Comparison of ENCODE assay signal across 8 cellular contexts in genomic region chrX:47093248-47093647, GRCh38. TPM values are rescaled to one million over a fixed set of nuclear protein-coding genes. Genes with fewer than 3 reads are reported as not detected.
A peak's percentile ranks its signal among the peaks of the same experiment; 100 is the strongest.
DNase-seq lines count a peak whose midpoint lies in the region; ATAC-seq, FAIRE-seq and TF ChIP-seq lines count a peak whose summit lies in the region.

No MANE protein-coding gene starts in this region.

- H3F3A ChIP-seq in Loucy (ENCODE audit: low read depth) = no peaks in the 10 kb centered on the region

- no TSS peak for BruUV-seq in HepG2 (replicated peaks; lab: Mats Ljungman, UMichigan)

- H3K9me3 ChIP-seq in Loucy (ENCODE audit: insufficient read depth, low read depth, low read length) (no peaks in the 10 kb centered on the region), HepG2 (ENCODE audit: low read length) (no peaks in the 10 kb centered on the region)

- no peak overlapping the region for H3K4me2 ChIP-seq in Loucy (ENCODE audit: low read depth, low read length, poor library complexity, severe bottlenecking)
- H3K4me2 ChIP-seq in HepG2 (ENCODE audit: low read depth, low read length) = no peak overlapping the region

- no peak for TF ChIP-seq RAD21 in HepG2 (CRISPR knock-in tag; IDR thresholded peaks at IDR 0.05)

- H4K20me1 ChIP-seq in Loucy (ENCODE audit: insufficient read depth, low read length, poor library complexity, severe bottlenecking) (no peaks in the 10 kb centered on the region), HepG2 (ENCODE audit: insufficient read depth, low read length) (no peaks in the 10 kb centered on the region)

- peak; percentile 15 for DNase-seq in NCI-H146 (lab: John Stamatoyannopoulos, UW)
- no peak for DNase-seq in NCI-H146 treated with DMSO at 0.1 percent for 48 hours (lab: John Stamatoyannopoulos, UW; ENCODE audit: unreplicated experiment)
- DNase-seq in amniotic epithelial cell (ENCODE audit: low read depth) = peak; percentile 36
- no peak for DNase-seq in HepG2 (ENCODE audit: low spot score)
- DNase-seq in stimulated activated CD4-positive, alpha-beta T cell treated with anti-CD3 and anti-CD28 coated beads, Interleukin-1b, Interleukin-23, amount 100 ng/mL, for 48 hours = no peak

- TF ChIP-seq CTCF in Loucy (conservative IDR thresholded peaks at IDR 0.05; ENCODE audit: low read length) (peak; percentile 56), HepG2 (CRISPR knock-in tag; IDR thresholded peaks at IDR 0.05) (peak; percentile 47)

- H3K27ac ChIP-seq in HepG2 (ENCODE audit: extremely low read length, insufficient read depth, low read length) = no peak overlapping the region

- H2AFZ ChIP-seq in Loucy (ENCODE audit: low read length) = no peak overlapping the region
- no peak overlapping the region for H2AFZ ChIP-seq in HepG2 (ENCODE audit: low read length)

- ATAC-seq in HepG2 = no peak
- no peak for ATAC-seq in GM21737 (IDR thresholded peaks at IDR 0.05; ENCODE audit: unreplicated experiment)
- no peak for ATAC-seq in HG03378 (IDR thresholded peaks at IDR 0.05; ENCODE audit: unreplicated experiment)

- no peaks in the 10 kb centered on the region for H3K27me3 ChIP-seq in Loucy (ENCODE audit: insufficient read depth, low read length, poor library complexity, severe bottlenecking)
- no peaks in the 10 kb centered on the region for H3K27me3 ChIP-seq in HepG2 (ENCODE audit: control insufficient read depth in 1 of 2, insufficient read depth in 2 of 2, low read length in 2 of 2)

- TF ChIP-seq EP300 in HepG2 (IDR thresholded peaks at IDR 0.05; ENCODE audit: low read depth in 2 of 2, low read length in 2 of 2) (no peak), HepG2 (CRISPR knock-in tag; IDR thresholded peaks at IDR 0.05; ENCODE audit: borderline replicate concordance) (no peak)

- in situ Hi-C loops in HepG2 (cut with HindIII; ENCODE audit: extremely low pct_ligation_motif_present, low pct_unique_long_range_greater_than_20kb) = loop anchor here (5.0 kb wide), 1 partner anchor 181 kb away; the partner anchor contains the start of gene JADE3

- no peaks in the 10 kb centered on the region for H3K9me2 ChIP-seq in Loucy (replicated peaks; ENCODE audit: low read depth, low read length)

- CTCF ChIA-PET in HepG2 (lab: Yijun Ruan, JAX; ENCODE audit: low intra/inter-chr PET ratio, low total read pairs) = interaction anchor here (1.1 to 1.8 kb wide), 4 partner anchors 19 to 189 kb away, joined by 3 to 9 read pairs (median 4); no protein-coding TSS in a partner anchor

- no peak overlapping the region for H3K9ac ChIP-seq in Loucy (ENCODE audit: low read depth, low read length, poor library complexity, severe bottlenecking)
- H3K9ac ChIP-seq in HepG2 (ENCODE audit: insufficient read depth, low read depth, low read length) = no peak overlapping the region

- H3K79me2 ChIP-seq in Loucy (ENCODE audit: insufficient read depth, low read length) = no peaks in the 10 kb centered on the region
- no peaks in the 10 kb centered on the region for H3K79me2 ChIP-seq in HepG2 (ENCODE audit: insufficient read depth, low read length)

- intact Hi-C loops in HepG2 (cut with micrococcal nuclease; ENCODE audit: unreplicated experiment) = loop anchor here (5.0 kb wide), 1 partner anchor 61 kb away; no protein-coding TSS in a partner anchor

- peak; percentile 51 for FAIRE-seq in HepG2 (lab: Jason Lieb, UNC)

- POLR2A ChIA-PET in HepG2 (lab: Yijun Ruan, JAX) = no interaction called here

- TF ChIP-seq POLR2A in HepG2 (IDR thresholded peaks at IDR 0.05; ENCODE audit: insufficient read depth in 1 of 2, low read depth in 2 of 2, low read length in 2 of 2) = no peak

- H3K4me1 ChIP-seq in Loucy (ENCODE audit: insufficient read depth, low read length, poor library complexity, severe bottlenecking) (no peaks in the 10 kb centered on the region), HepG2 (ENCODE audit: insufficient read depth, low read length) (peaks cover 27% of the 10 kb centered on the region)

- WGBS in HepG2 (ENCODE audit: low lambda C conversion rate) = 33% methylated on average over 1 of the region's 1 CpG

- H3K36me3 ChIP-seq in Loucy (ENCODE audit: insufficient read depth, low read length) (no peaks in the 10 kb centered on the region), HepG2 (replicated peaks in 1 of 2; ENCODE audit: control insufficient read depth in 1 of 2, insufficient read depth in 2 of 2, low read length in 2 of 2) (peaks cover 1 to 12% of the 10 kb centered on the region in 2 experiments; a peak in 1 of 5 replicates)

- H3K4me3 ChIP-seq in Loucy (ENCODE audit: low read length, poor library complexity, severe bottlenecking) (no peak overlapping the region), HepG2 (replicated peaks in 1 of 3; ENCODE audit: insufficient read depth in 1 of 3, low read depth in 2 of 3, low read length in 3 of 3) (no peak overlapping the region)

RNA-seq across cellular contexts. Expression of gene RGN, which starts 15.0 kb away (rescaled TPM):
- 74.4 and 76.6 TPM in 2 replicates for total RNA-seq in HepG2 (2016; rRNA removed; fragmentation: Illumina TruSeq; extraction: Trizol)
- total RNA-seq in HepG2 (2016; cell fraction: cytosol; rRNA removed; fragmentation: Illumina TruSeq; extraction: Trizol; ENCODE audit: low read depth) = 27.5 and 29.9 TPM in 2 replicates
- total RNA-seq in HepG2 (2016; cell fraction: insoluble cytoplasmic fraction; rRNA removed; fragmentation: Illumina TruSeq; extraction: Trizol) = 75.2 and 81.2 TPM in 2 replicates
- 43.9 and 52.1 TPM in 2 replicates for total RNA-seq in HepG2 (2016; cell fraction: membrane; rRNA removed; fragmentation: Illumina TruSeq; extraction: Trizol)
- 32.9 and 41.3 TPM in 2 replicates for total RNA-seq in HepG2 (2016; cell fraction: nucleus; rRNA removed; fragmentation: Illumina TruSeq; extraction: Trizol)
- polyA plus RNA-seq in HepG2 (2011; rRNA removed) = 19.6 and 22.5 TPM in 2 replicates
- 15.8 and 21.6 TPM in 2 replicates for polyA plus RNA-seq in HepG2 (2011; cell fraction: cytosol; rRNA removed)
- polyA plus RNA-seq in HepG2 (2011; cell fraction: nucleus; rRNA removed) = 10.3 and 12.8 TPM in 2 replicates
- polyA plus RNA-seq in HepG2 (2012) = 49.9 and 66.2 TPM in 2 replicates
- polyA plus RNA-seq in HepG2 (2016; cell fraction: cytosol; fragmentation: Illumina TruSeq; extraction: Trizol; ENCODE audit: low read depth) = 23.1 and 30.2 TPM in 2 replicates
- polyA plus RNA-seq in HepG2 (2016; cell fraction: insoluble cytoplasmic fraction; fragmentation: Illumina TruSeq; extraction: Trizol; ENCODE audit: low read depth) = 66.9 and 75.7 TPM in 2 replicates
- 30.1 and 37.0 TPM in 2 replicates for polyA plus RNA-seq in HepG2 (2016; cell fraction: membrane; fragmentation: Illumina TruSeq; extraction: Trizol; ENCODE audit: low read depth)
- polyA plus RNA-seq in HepG2 (2016; cell fraction: nucleus; fragmentation: Illumina TruSeq; extraction: Trizol; ENCODE audit: insufficient read depth, low read depth) = 47.7 and 61.6 TPM in 2 replicates
- polyA minus RNA-seq in HepG2 (2011; rRNA and poly(A)+ RNA removed; ENCODE audit: low replicate concordance) = 0.23 and 11.7 TPM in 2 replicates
- 10.6 and 12.0 TPM in 2 replicates for polyA minus RNA-seq in HepG2 (2011; cell fraction: cytosol; rRNA and poly(A)+ RNA removed)
- 17.1 and 24.1 TPM in 2 replicates for polyA minus RNA-seq in HepG2 (2011; cell fraction: nucleus; rRNA and poly(A)+ RNA removed)

RNA-seq across cellular contexts. Expression of gene NDUFB11, which starts 51.3 kb away (rescaled TPM):
- total RNA-seq in HepG2 (2016; rRNA removed; fragmentation: Illumina TruSeq; extraction: Trizol) = 94.8 and 100 TPM in 2 replicates
- total RNA-seq in HepG2 (2016; cell fraction: cytosol; rRNA removed; fragmentation: Illumina TruSeq; extraction: Trizol; ENCODE audit: low read depth) = 63.5 and 69.5 TPM in 2 replicates
- 101 and 102 TPM in 2 replicates for total RNA-seq in HepG2 (2016; cell fraction: insoluble cytoplasmic fraction; rRNA removed; fragmentation: Illumina TruSeq; extraction: Trizol)
- total RNA-seq in HepG2 (2016; cell fraction: membrane; rRNA removed; fragmentation: Illumina TruSeq; extraction: Trizol) = 56.7 and 63.8 TPM in 2 replicates
- total RNA-seq in HepG2 (2016; cell fraction: nucleus; rRNA removed; fragmentation: Illumina TruSeq; extraction: Trizol) = 50.3 and 51.3 TPM in 2 replicates
- 46.6 and 53.9 TPM in 2 replicates for polyA plus RNA-seq in HepG2 (2011; rRNA removed)
- polyA plus RNA-seq in HepG2 (2011; cell fraction: cytosol; rRNA removed) = 62.7 and 82.8 TPM in 2 replicates
- polyA plus RNA-seq in HepG2 (2011; cell fraction: nucleus; rRNA removed) = 23.0 and 26.5 TPM in 2 replicates
- polyA plus RNA-seq in HepG2 (2012) = 42.6 and 54.4 TPM in 2 replicates
- polyA plus RNA-seq in HepG2 (2016; cell fraction: cytosol; fragmentation: Illumina TruSeq; extraction: Trizol; ENCODE audit: low read depth) = 79.8 and 82.5 TPM in 2 replicates
- polyA plus RNA-seq in HepG2 (2016; cell fraction: insoluble cytoplasmic fraction; fragmentation: Illumina TruSeq; extraction: Trizol; ENCODE audit: low read depth) = 92.6 and 96.5 TPM in 2 replicates
- polyA plus RNA-seq in HepG2 (2016; cell fraction: membrane; fragmentation: Illumina TruSeq; extraction: Trizol; ENCODE audit: low read depth) = 57.9 and 58.0 TPM in 2 replicates
- 81.9 and 89.2 TPM in 2 replicates for polyA plus RNA-seq in HepG2 (2016; cell fraction: nucleus; fragmentation: Illumina TruSeq; extraction: Trizol; ENCODE audit: insufficient read depth, low read depth)
- 77.2 and 279 TPM in 2 replicates for polyA minus RNA-seq in HepG2 (2011; rRNA and poly(A)+ RNA removed; ENCODE audit: low replicate concordance)
- 29.8 and 30.6 TPM in 2 replicates for polyA minus RNA-seq in HepG2 (2011; cell fraction: cytosol; rRNA and poly(A)+ RNA removed)
- polyA minus RNA-seq in HepG2 (2011; cell fraction: nucleus; rRNA and poly(A)+ RNA removed) = 7.1 and 9.5 TPM in 2 replicates

RNA-seq across cellular contexts. Expression of gene RBM10, which starts 51.8 kb away (rescaled TPM):
- 41.6 and 43.1 TPM in 2 replicates for total RNA-seq in HepG2 (2016; rRNA removed; fragmentation: Illumina TruSeq; extraction: Trizol)
- 3.1 and 4.0 TPM in 2 replicates for total RNA-seq in HepG2 (2016; cell fraction: cytosol; rRNA removed; fragmentation: Illumina TruSeq; extraction: Trizol; ENCODE audit: low read depth)
- 35.5 and 44.5 TPM in 2 replicates for total RNA-seq in HepG2 (2016; cell fraction: insoluble cytoplasmic fraction; rRNA removed; fragmentation: Illumina TruSeq; extraction: Trizol)
- 12.2 and 12.8 TPM in 2 replicates for total RNA-seq in HepG2 (2016; cell fraction: membrane; rRNA removed; fragmentation: Illumina TruSeq; extraction: Trizol)
- 22.5 and 26.2 TPM in 2 replicates for total RNA-seq in HepG2 (2016; cell fraction: nucleus; rRNA removed; fragmentation: Illumina TruSeq; extraction: Trizol)
- polyA plus RNA-seq in HepG2 (2011; rRNA removed) = 15.8 and 15.9 TPM in 2 replicates
- polyA plus RNA-seq in HepG2 (2011; cell fraction: cytosol; rRNA removed) = 10.4 and 16.9 TPM in 2 replicates
- 45.1 and 59.0 TPM in 2 replicates for polyA plus RNA-seq in HepG2 (2011; cell fraction: nucleus; rRNA removed)
- polyA plus RNA-seq in HepG2 (2012) = 14.1 and 15.9 TPM in 2 replicates
- polyA plus RNA-seq in HepG2 (2016; cell fraction: cytosol; fragmentation: Illumina TruSeq; extraction: Trizol; ENCODE audit: low read depth) = 2.7 and 3.4 TPM in 2 replicates
- 29.5 and 39.2 TPM in 2 replicates for polyA plus RNA-seq in HepG2 (2016; cell fraction: insoluble cytoplasmic fraction; fragmentation: Illumina TruSeq; extraction: Trizol; ENCODE audit: low read depth)
- 6.9 and 7.3 TPM in 2 replicates for polyA plus RNA-seq in HepG2 (2016; cell fraction: membrane; fragmentation: Illumina TruSeq; extraction: Trizol; ENCODE audit: low read depth)
- 49.1 and 54.4 TPM in 2 replicates for polyA plus RNA-seq in HepG2 (2016; cell fraction: nucleus; fragmentation: Illumina TruSeq; extraction: Trizol; ENCODE audit: insufficient read depth, low read depth)
- 24.6 and 41.4 TPM in 2 replicates for polyA minus RNA-seq in HepG2 (2011; rRNA and poly(A)+ RNA removed; ENCODE audit: low replicate concordance)
- polyA minus RNA-seq in HepG2 (2011; cell fraction: cytosol; rRNA and poly(A)+ RNA removed) = 10.8 and 15.2 TPM in 2 replicates
- polyA minus RNA-seq in HepG2 (2011; cell fraction: nucleus; rRNA and poly(A)+ RNA removed) = 9.4 and 10.0 TPM in 2 replicates

Comparison
In these comparisons a context has a peak if more than half of its experiments do, and no peak if none do; other contexts are left out.
1. DNase-seq: peak in NCI-H146 (single experiment) and amniotic epithelial cell (single experiment); none in NCI-H146 treated with DMSO at 0.1 percent for 48 hours (single experiment), HepG2 (single experiment) and stimulated activated CD4-positive, alpha-beta T cell treated with anti-CD3 and anti-CD28 coated beads, Interleukin-1b, Interleukin-23, amount 100 ng/mL, for 48 hours (single experiment).